31 cellular contexts compared by ENCODE assay signal in the genomic region with DNA sequence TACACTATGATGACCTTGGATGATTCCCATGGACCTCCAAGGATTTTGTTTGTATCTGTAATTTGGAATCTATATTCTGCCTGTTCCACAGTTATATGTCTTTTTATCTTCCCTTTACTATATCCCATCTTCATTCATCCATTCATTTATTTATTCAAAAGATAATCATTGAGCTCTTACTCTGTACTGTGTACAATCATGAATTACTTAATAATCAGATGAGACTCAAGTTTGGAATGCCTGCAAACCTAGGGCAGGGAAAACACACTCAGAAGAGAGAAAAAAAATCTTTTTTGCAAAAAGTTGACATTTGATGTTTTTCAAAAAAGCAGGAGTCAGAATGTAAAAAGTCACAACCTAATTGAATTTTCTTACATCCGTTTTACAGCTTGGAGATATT.
"Had no signal": no experiment of that assay in that cellular context is flagged by ENCODE, and none has a peak within 500 bp of the region (broad histone marks: within the 10 kb centered on the region; RNA-seq: fewer than 3 reads in every experiment).

No MANE protein-coding gene starts in this region.

- H3K27me3 ChIP-seq: adrenal gland, ascending aorta, cardiac muscle cell had no signal

- ATAC-seq: activated CD8-positive, alpha-beta T cell treated with anti-CD3 and anti-CD28 coated beads for 36 hours; activated naive CD4-positive, alpha-beta T cell treated with anti-CD3 and anti-CD28 coated beads, Interleukin-2, amount 50 U/mL, for 72 hours; activated T-cell treated with anti-CD3 and anti-CD28 coated beads, Interleukin-2, amount 50 U/mL, for 4 hours; activated T-cell treated with anti-CD3 and anti-CD28 coated beads, Interleukin-2, amount 50 U/mL, for 72 hours; activated T-helper 17 cell treated with anti-CD3 and anti-CD28 coated beads, Interleukin-2, amount 50 U/mL, for 72 hours had no signal

- H3K9me3 ChIP-seq: adrenal gland, ascending aorta had no signal

- H3K27ac ChIP-seq: adrenal gland, ascending aorta, cardiac muscle cell, VCaP had no signal

- H3K36me3 ChIP-seq: adrenal gland, ascending aorta, cardiac muscle cell had no signal

- H3K4me1 ChIP-seq: adrenal gland, ascending aorta had no signal

- DNase-seq: activated B cell treated with CpG ODN at 0.5 μM for 24 hours; activated CD4-positive, alpha-beta memory T cell treated with anti-CD3 and anti-CD28 coated beads for 36 hours; activated CD4-positive, alpha-beta T cell treated with anti-CD3 and anti-CD28 coated beads for 4 hours; activated CD4-positive, alpha-beta T cell treated with anti-CD3 and anti-CD28 coated beads, Interleukin-2, amount 10 ng/mL, durations not matched to agents 24 days and 14 days; activated CD4-positive, alpha-beta T cell treated with anti-CD3 and anti-CD28 coated beads, Interleukin-2, amount 50 U/mL, for 1 hour; activated CD4-positive, alpha-beta T cell treated with anti-CD3 and anti-CD28 coated beads, Interleukin-2, amount 50 U/mL, for 4 hours; activated CD4-positive, CD25-positive, alpha-beta regulatory T cell treated with anti-CD3 and anti-CD28 coated beads, Interleukin-2, amount 50 U/mL, for 72 hours; activated CD8-positive, alpha-beta memory T cell treated with anti-CD3 and anti-CD28 coated beads, Interleukin-2, amount 50 U/mL, for 4 hours; activated CD8-positive, alpha-beta T cell treated with anti-CD3 and anti-CD28 coated beads for 36 hours; activated effector memory CD4-positive, alpha-beta T cell treated with anti-CD3 and anti-CD28 coated beads, Interleukin-2, amount 50 U/mL, for 16 hours; activated gamma-delta T cell treated with Interleukin-2 at 50 U/mL for 16 hours; activated naive CD4-positive, alpha-beta T cell; activated naive CD4-positive, alpha-beta T cell treated with anti-CD3 and anti-CD28 coated beads for 36 hours; activated naive CD4-positive, alpha-beta T cell treated with anti-CD3 and anti-CD28 coated beads, Interleukin-2, amount 50 U/mL, for 16 hours; activated naive CD8-positive, alpha-beta T cell treated with anti-CD3 and anti-CD28 coated beads for 36 hours; activated T-cell treated with anti-CD3 and anti-CD28 coated beads for 4 hours; activated T-cell treated with anti-CD3 and anti-CD28 coated beads, Interleukin-2, amount 50 U/mL, for 1 hour; activated T-cell treated with anti-CD3 and anti-CD28 coated beads, Interleukin-2, amount 50 U/mL, for 4 hours; activated T-cell treated with anti-CD3 and anti-CD28 coated beads, Interleukin-2, amount 50 U/mL, for 72 hours; adrenal gland; amygdala; anterior cingulate cortex; caudate nucleus; cerebellar nuclear complex; T-helper 2 cell; T-helper 9 cell had no signal

- H3K4me3 ChIP-seq: adrenal gland, ascending aorta, cardiac muscle cell had no signal
